In the genomic region with DNA sequence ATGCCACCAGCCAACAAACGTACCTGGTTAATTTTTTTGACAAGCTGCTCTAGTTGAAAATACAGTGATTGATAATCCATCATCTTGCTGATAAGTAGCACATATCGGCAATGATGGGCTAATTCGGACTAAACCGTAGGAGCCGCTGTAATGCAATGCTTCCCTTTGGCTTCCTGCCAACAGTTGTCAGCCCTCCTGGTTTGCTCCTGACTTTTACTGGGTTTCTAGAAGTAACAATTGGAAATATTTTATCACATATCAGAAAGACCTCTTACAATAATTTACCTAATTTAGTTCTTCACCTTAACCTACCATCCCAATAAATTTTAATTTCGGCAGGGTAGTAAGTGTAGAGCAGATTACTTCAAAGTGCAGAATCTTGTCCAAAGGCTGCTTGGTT, we compare ENCODE assay signal across 1 cellular context.
TF ChIP-seq lines count a peak whose summit lies in the region.

No MANE protein-coding gene starts in this region.

TF ChIP-seq in SK-N-SH treated with all-trans-retinoic acid at 6 μM for 48 hours, 23 proteins besides CTCF, POLR2A, EP300 and RAD21 (continued from another document):
- no peak for TF ChIP-seq POU6F1 (CRISPR knock-in tag; IDR thresholded peaks at IDR 0.05; ENCODE audit: borderline replicate concordance, low read depth)
